16 cellular contexts compared by ENCODE assay signal in genomic region chr21:37866027-37866426, GRCh38. TPM values are rescaled to one million over a fixed set of nuclear protein-coding genes. Genes with fewer than 3 reads are reported as not detected.
DNase-seq lines count a peak whose midpoint lies in the region; ATAC-seq, FAIRE-seq and TF ChIP-seq lines count a peak whose summit lies in the region.
"Had no signal": no experiment of that assay in that cellular context is flagged by ENCODE, and none has a peak within 500 bp of the region (broad histone marks: within the 10 kb centered on the region; RNA-seq: fewer than 3 reads in every experiment).

No MANE protein-coding gene starts in this region.

- H2AFZ ChIP-seq in HepG2 (ENCODE audit: low read length): no peak overlapping the region

- ATAC-seq in right lobe of liver: peak; percentile 53 to 74 (median 64)
- ATAC-seq in HepG2: no peak
- ATAC-seq in heart right ventricle: peak in 7 of 8 donors; percentile 38 to 80 (median 71)

- no peak for TF ChIP-seq POLR2A in right lobe of liver (IDR thresholded peaks at IDR 0.05)
- TF ChIP-seq POLR2A in HepG2 (IDR thresholded peaks at IDR 0.05; ENCODE audit: insufficient read depth in 1 of 2, low read depth in 2 of 2, low read length in 2 of 2): no peak
- no peak for TF ChIP-seq POLR2A in vagina (IDR thresholded peaks at IDR 0.05)

- 69% methylated on average over 2 of the region's 2 CpGs for WGBS in right lobe of liver (ENCODE audit: insufficient coverage, low coverage, low lambda C conversion rate, missing lambda C conversion rate)
- WGBS in HepG2 (ENCODE audit: low lambda C conversion rate): 50% methylated on average over 2 of the region's 2 CpGs
- WGBS in heart right ventricle, 2 donors: 83 to 89% methylated on average over 2 of the region's 2 CpGs

- H3K79me2 ChIP-seq in HepG2 (ENCODE audit: insufficient read depth, low read length): no peaks in the 10 kb centered on the region

- H4K20me1 ChIP-seq in HepG2 (ENCODE audit: insufficient read depth, low read length): no peaks in the 10 kb centered on the region

- H3K9ac ChIP-seq in HepG2 (ENCODE audit: insufficient read depth, low read depth, low read length): no peak overlapping the region
- H3K9ac ChIP-seq: KMS-11 had no signal

- FAIRE-seq in HepG2 (lab: Jason Lieb, UNC): no peak
- FAIRE-seq: pancreas had no signal

- H3K4me3 ChIP-seq in right lobe of liver (no peak overlapping the region), HepG2 (replicated peaks in 1 of 3; ENCODE audit: insufficient read depth in 1 of 3, low read depth in 2 of 3, low read length in 3 of 3) (no peak overlapping the region), heart right ventricle (no peak overlapping the region), vagina (no peak overlapping the region)
- H3K4me3 ChIP-seq: cardiac muscle cell, pancreas, suprapubic skin had no signal

- H3K9me3 ChIP-seq in right lobe of liver (no peaks in the 10 kb centered on the region), HepG2 (ENCODE audit: low read length) (no peaks in the 10 kb centered on the region), heart right ventricle (peaks cover 0 to 2% (median 0%) of the 10 kb centered on the region in 11 donors), vagina (no peaks in the 10 kb centered on the region)
- H3K9me3 ChIP-seq: pancreas, suprapubic skin had no signal

- no peak for TF ChIP-seq CTCF in right lobe of liver (IDR thresholded peaks at IDR 0.05)
- TF ChIP-seq CTCF in HepG2 (CRISPR knock-in tag; IDR thresholded peaks at IDR 0.05): no peak
- TF ChIP-seq CTCF in heart right ventricle (IDR thresholded peaks at IDR 0.05): no peak
- no peak for TF ChIP-seq CTCF in vagina (IDR thresholded peaks at IDR 0.05)
- no peak for TF ChIP-seq CTCF in GM20000 (IDR thresholded peaks at IDR 0.05; ENCODE audit: extremely low read depth, missing control alignments)

- intact Hi-C loops in right lobe of liver (cut with DNase I): no loop called here
- intact Hi-C loops in HepG2 (cut with micrococcal nuclease; ENCODE audit: unreplicated experiment): no loop called here
- intact Hi-C loops in heart right ventricle (cut with DNase I): no loop called here
- intact Hi-C loops in vagina (cut with DNase I): no loop called here

- H3K27me3 ChIP-seq in right lobe of liver (no peaks in the 10 kb centered on the region), HepG2 (ENCODE audit: control insufficient read depth in 1 of 2, insufficient read depth in 2 of 2, low read length in 2 of 2) (peaks cover 1 to 4% of the 10 kb centered on the region in 2 experiments; a peak in 2 of 5 replicates), heart right ventricle (peaks cover 0 to 12% (median 4%) of the 10 kb centered on the region in 7 donors), vagina (no peaks in the 10 kb centered on the region)
- H3K27me3 ChIP-seq: cardiac muscle cell, pancreas had no signal

- no TSS peak for BruUV-seq in HepG2 (replicated peaks; lab: Mats Ljungman, UMichigan)

- TF ChIP-seq RAD21 in HepG2 (CRISPR knock-in tag; IDR thresholded peaks at IDR 0.05): no peak

- TF ChIP-seq EP300 in HepG2 (IDR thresholded peaks at IDR 0.05; ENCODE audit: low read depth in 2 of 2, low read length in 2 of 2) (no peak), HepG2 (CRISPR knock-in tag; IDR thresholded peaks at IDR 0.05; ENCODE audit: borderline replicate concordance) (no peak)

- POLR2A ChIA-PET in HepG2 (lab: Yijun Ruan, JAX): no interaction called here

- H3K27ac ChIP-seq in right lobe of liver: no peak overlapping the region
- no peak overlapping the region for H3K27ac ChIP-seq in HepG2 (ENCODE audit: extremely low read length, insufficient read depth, low read length)
- H3K27ac ChIP-seq in heart right ventricle: peak overlapping the region in 1 of 10 donors; percentile 78
- H3K27ac ChIP-seq in vagina: no peak overlapping the region
- H3K27ac ChIP-seq: cardiac muscle cell, KMS-11, pancreas, suprapubic skin had no signal

- in situ Hi-C loops in HepG2 (cut with HindIII; ENCODE audit: extremely low pct_ligation_motif_present, low pct_unique_long_range_greater_than_20kb): no loop called here

- H3K4me2 ChIP-seq in HepG2 (ENCODE audit: low read depth, low read length): no peak overlapping the region
- H3K4me2 ChIP-seq: KMS-11 had no signal

- H3K4me1 ChIP-seq in right lobe of liver (peaks cover 0 to 9% (median 0%) of the 10 kb centered on the region in 4 donors), HepG2 (ENCODE audit: insufficient read depth, low read length) (no peaks in the 10 kb centered on the region), heart right ventricle (peaks cover 0 to 39% (median 0%) of the 10 kb centered on the region in 9 donors), vagina (no peaks in the 10 kb centered on the region)

- DNase-seq in right lobe of liver (no peak), HepG2 (ENCODE audit: low spot score) (no peak), SIG-M5 treated with dmso at 0.1 percent for 504 hours (lab: John Stamatoyannopoulos, UW; ENCODE audit: unreplicated experiment) (peak; percentile 98), heart right ventricle (no peak), vagina (ENCODE audit: extremely low spot score in 2 of 2) (peak; percentile 60 to 64), NCI-H2227 (lab: John Stamatoyannopoulos, UW; ENCODE audit: unreplicated experiment) (no peak), GM20000 (ENCODE audit: low spot score) (no peak)
- DNase-seq in effector CD8-positive, alpha-beta T cell (lab: John Stamatoyannopoulos, UW): no peak
- DNase-seq: activated CD4-positive, CD25-positive, alpha-beta regulatory T cell treated with anti-CD3 and anti-CD28 coated beads, Interleukin-2, amount 50 U/mL, for 72 hours; activated gamma-delta T cell had no signal

- H3K36me3 ChIP-seq in right lobe of liver: no peaks in the 10 kb centered on the region
- H3K36me3 ChIP-seq in HepG2 (replicated peaks in 1 of 2; ENCODE audit: control insufficient read depth in 1 of 2, insufficient read depth in 2 of 2, low read length in 2 of 2): no peaks in the 10 kb centered on the region
- no peaks in the 10 kb centered on the region for H3K36me3 ChIP-seq in heart right ventricle
- H3K36me3 ChIP-seq in vagina: no peaks in the 10 kb centered on the region
- H3K36me3 ChIP-seq: cardiac muscle cell, pancreas, suprapubic skin had no signal

- CTCF ChIA-PET in HepG2 (lab: Yijun Ruan, JAX; ENCODE audit: low intra/inter-chr PET ratio, low total read pairs): no interaction called here

TF ChIP-seq in HepG2, 621 proteins besides CTCF, POLR2A, EP300 and RAD21:
- no peak for TF ChIP-seq ZNF235 (CRISPR knock-in tag; IDR thresholded peaks at IDR 0.05; ENCODE audit: borderline replicate concordance)
- TF ChIP-seq ZNF503 (CRISPR knock-in tag; IDR thresholded peaks at IDR 0.05): no peak
- no peak for TF ChIP-seq RXRB (CRISPR knock-in tag; IDR thresholded peaks at IDR 0.05; ENCODE audit: borderline replicate concordance)
- TF ChIP-seq POLR2AphosphoS5 (IDR thresholded peaks at IDR 0.05; ENCODE audit: low read depth, low read length): no peak
- TF ChIP-seq ZNF205 (CRISPR knock-in tag; IDR thresholded peaks at IDR 0.05): no peak
- TF ChIP-seq ZNF484 (CRISPR knock-in tag; IDR thresholded peaks at IDR 0.05; ENCODE audit: borderline replicate concordance, low read depth): no peak
- no peak for TF ChIP-seq ZNF451 (CRISPR knock-in tag; IDR thresholded peaks at IDR 0.05)
- no peak for TF ChIP-seq REXO4 (CRISPR knock-in tag; IDR thresholded peaks at IDR 0.05; ENCODE audit: borderline replicate concordance)
- no peak for TF ChIP-seq ZNF207 (IDR thresholded peaks at IDR 0.05; ENCODE audit: borderline replicate concordance)
- no peak for TF ChIP-seq TEAD3 (CRISPR knock-in tag; optimal IDR thresholded peaks at IDR 0.05; ENCODE audit: borderline replicate concordance)
- no peak for TF ChIP-seq ZNF224 (CRISPR knock-in tag; IDR thresholded peaks at IDR 0.05)
- TF ChIP-seq ZSCAN25 (CRISPR knock-in tag; IDR thresholded peaks at IDR 0.05): no peak

RNA-seq across cellular contexts. Expression of gene KCNJ6, which starts 50.2 kb away (rescaled TPM):
- total RNA-seq in right lobe of liver (under 1 TPM in 2 of 6 experiments, not detected in 4; under 0.01 to 0.12 TPM), HepG2 (2016; rRNA removed; fragmentation: Illumina TruSeq; extraction: Trizol) (not detected in 2 replicates), heart right ventricle (not detected), vagina (not detected)
- not detected in 2 replicates for total RNA-seq in HepG2 (2016; cell fraction: cytosol; rRNA removed; fragmentation: Illumina TruSeq; extraction: Trizol; ENCODE audit: low read depth)
- total RNA-seq in HepG2 (2016; cell fraction: insoluble cytoplasmic fraction; rRNA removed; fragmentation: Illumina TruSeq; extraction: Trizol): not detected in 2 replicates
- not detected in 2 replicates for total RNA-seq in HepG2 (2016; cell fraction: membrane; rRNA removed; fragmentation: Illumina TruSeq; extraction: Trizol)
- total RNA-seq in HepG2 (2016; cell fraction: nucleus; rRNA removed; fragmentation: Illumina TruSeq; extraction: Trizol): not detected in 2 replicates
- polyA plus RNA-seq in HepG2 (2011; rRNA removed) (not detected in 2 replicates), heart right ventricle (not detected)
- polyA plus RNA-seq in HepG2 (2011; cell fraction: cytosol; rRNA removed): not detected in 2 replicates
- not detected in 2 replicates for polyA plus RNA-seq in HepG2 (2011; cell fraction: nucleus; rRNA removed)
- not detected in 2 replicates for polyA plus RNA-seq in HepG2 (2012)
- polyA plus RNA-seq in HepG2 (2016; cell fraction: cytosol; fragmentation: Illumina TruSeq; extraction: Trizol; ENCODE audit: low read depth): not detected in 2 replicates
- not detected in 2 replicates for polyA plus RNA-seq in HepG2 (2016; cell fraction: insoluble cytoplasmic fraction; fragmentation: Illumina TruSeq; extraction: Trizol; ENCODE audit: low read depth)
- not detected in 2 replicates for polyA plus RNA-seq in HepG2 (2016; cell fraction: membrane; fragmentation: Illumina TruSeq; extraction: Trizol; ENCODE audit: low read depth)
- polyA plus RNA-seq in HepG2 (2016; cell fraction: nucleus; fragmentation: Illumina TruSeq; extraction: Trizol; ENCODE audit: insufficient read depth, low read depth): not detected in 2 replicates
- polyA minus RNA-seq in HepG2 (2011; rRNA and poly(A)+ RNA removed; ENCODE audit: low replicate concordance): not detected in 2 replicates
- not detected in 2 replicates for polyA minus RNA-seq in HepG2 (2011; cell fraction: cytosol; rRNA and poly(A)+ RNA removed)
- not detected in 2 replicates for polyA minus RNA-seq in HepG2 (2011; cell fraction: nucleus; rRNA and poly(A)+ RNA removed)
- total RNA-seq: cardiac muscle cell, Daoy, SK-MEL-5, suprapubic skin had no signal
- polyA plus RNA-seq: cardiac muscle cell had no signal

Comparison
In these comparisons a context has a peak if more than half of its experiments do, and no peak if none do; other contexts are left out.
1. DNase-seq: peak in SIG-M5 treated with dmso at 0.1 percent for 504 hours (single experiment) and vagina (2 of 2); none in right lobe of liver (0 of 3), HepG2 (single experiment), heart right ventricle (0 of 2), effector CD8-positive, alpha-beta T cell (single experiment), NCI-H2227 (single experiment) and GM20000 (single experiment).